Comparison of ENCODE assay signal across 16 cellular contexts in the genomic region with DNA sequence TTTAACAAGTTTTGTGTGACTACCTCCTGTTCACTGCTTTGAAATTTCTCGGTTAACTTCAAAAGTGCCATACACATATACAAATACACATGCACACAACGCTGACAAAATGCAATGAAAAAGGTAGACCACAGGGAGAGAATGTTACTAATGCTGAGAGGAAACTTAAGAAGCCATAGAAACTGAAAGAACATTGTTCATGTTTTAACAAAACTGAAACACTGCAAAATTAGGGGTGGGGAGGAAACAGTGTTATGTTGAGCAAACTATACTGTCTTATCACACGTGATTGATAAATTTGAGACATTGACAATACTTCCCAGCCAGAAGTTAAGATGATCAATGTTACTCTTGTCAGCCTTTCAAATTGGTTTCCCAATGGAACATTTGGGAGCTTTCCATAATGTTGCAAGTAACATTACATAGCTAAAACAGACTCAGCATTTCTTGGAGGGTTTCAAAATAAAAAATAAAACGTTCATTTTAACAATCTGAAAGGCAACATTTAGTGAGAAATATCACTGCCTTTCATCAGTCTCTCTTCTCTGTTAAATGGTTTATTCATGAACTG.
DNase-seq lines count a peak whose midpoint lies in the region; ATAC-seq, FAIRE-seq and TF ChIP-seq lines count a peak whose summit lies in the region.
"Had no signal": no experiment of that assay in that cellular context is flagged by ENCODE, and none has a peak within 500 bp of the region (broad histone marks: within the 10 kb centered on the region; RNA-seq: fewer than 3 reads in every experiment).

No MANE protein-coding gene starts in this region.

- H3K27ac ChIP-seq in GM12878 (ENCODE audit: control insufficient read depth, insufficient read depth), result no peak overlapping the region; the same call in 1 of the 2 replicates
- H3K27ac ChIP-seq in PC-9, result no peak overlapping the region
- H3K27ac ChIP-seq: left ventricle myocardium inferior, tibial artery had no signal

- no peak overlapping the region for H3K4me3 Mint-ChIP-seq in T-helper 17 cell
- H3K4me3 Mint-ChIP-seq: CD8-positive, alpha-beta T cell had no signal

- 5% methylated on average over 4 of the region's 4 CpGs for WGBS in GM12878 (ENCODE audit: insufficient coverage, insufficient replicate concordance, low lambda C conversion rate, missing lambda C conversion rate)

- in situ Hi-C loops in GM12878 (cut with MboI), result no loop called here

- no peak overlapping the region for H3K9ac ChIP-seq in GM12878 (ENCODE audit: control insufficient read depth, insufficient read depth, low read length)

- no peaks in the 10 kb centered on the region for H3K36me3 Mint-ChIP-seq in T-helper 17 cell (ENCODE audit: low read depth)
- H3K36me3 Mint-ChIP-seq: CD8-positive, alpha-beta T cell had no signal

- RAD21 ChIA-PET in GM12878 (lab: Charles Lee; ENCODE audit: unreplicated experiment), result no interaction called here

- H3K4me3 ChIP-seq in GM12878 (no peak overlapping the region), PC-9 (no peak overlapping the region)
- H3K4me3 ChIP-seq: left ventricle myocardium inferior, pancreas, tibial artery had no signal

- DNase-seq in GM12878 (ENCODE audit: low read depth, low spot score) (peak; percentile 62), T-helper 17 cell (no peak), RCC 7860 (ENCODE audit: low spot score) (no peak), PC-9 (no peak), NCI-H748 treated with DMSO at 0.1 percent for 48 hours (lab: John Stamatoyannopoulos, UW) (no peak)
- DNase-seq: activated naive CD4-positive, alpha-beta T cell; CD8-positive, alpha-beta T cell; cortex of kidney; left ventricle myocardium inferior; stimulated activated CD4-positive, alpha-beta T cell treated with anti-CD3 and anti-CD28 coated beads, Interleukin-4, amount 100 ng/mL, for 24 hours; tibial artery had no signal

- H4K20me1 ChIP-seq in GM12878 (ENCODE audit: control insufficient read depth, insufficient read depth), result no peaks in the 10 kb centered on the region
- H4K20me1 ChIP-seq in PC-9 (ENCODE audit: insufficient read depth), result no peaks in the 10 kb centered on the region

- ATAC-seq in GM18867 (IDR thresholded peaks at IDR 0.05; ENCODE audit: unreplicated experiment) (peak; percentile 93), GM21447 (IDR thresholded peaks at IDR 0.05; ENCODE audit: unreplicated experiment) (peak; percentile 93), HG03066 (IDR thresholded peaks at IDR 0.05; ENCODE audit: low read depth, unreplicated experiment) (peak; percentile 92), GM12878 (peak; percentile 93), T-helper 17 cell (no peak)
- ATAC-seq: CD8-positive, alpha-beta T cell; Right ventricle myocardium inferior had no signal

- POLR2A ChIA-PET in GM12878 (lab: Charles Lee) (no interaction called here), PC-9 (lab: Charles Lee; ENCODE audit: unreplicated experiment) (interaction anchor here (0.7 kb wide), 1 partner anchor 272 kb away, joined by 4 read pairs; no protein-coding TSS in a partner anchor)

- H3K9me3 ChIP-seq in GM12878 (replicated peaks; ENCODE audit: control insufficient read depth, insufficient read depth, low read length), result no peaks in the 10 kb centered on the region
- no peaks in the 10 kb centered on the region for H3K9me3 ChIP-seq in T-helper 17 cell (ENCODE audit: control insufficient read depth, low read length, poor library complexity, severe bottlenecking)
- no peaks in the 10 kb centered on the region for H3K9me3 ChIP-seq in PC-9 (ENCODE audit: insufficient read depth, low read depth)
- H3K9me3 ChIP-seq: left ventricle myocardium inferior, pancreas, tibial artery had no signal

- BruUV-seq in GM12878 (replicated peaks; lab: Mats Ljungman, UMichigan) (no TSS peak), PC-9 (replicated peaks; lab: Mats Ljungman, UMichigan) (no TSS peak)

- no peak overlapping the region for H3K27ac Mint-ChIP-seq in T-helper 17 cell
- H3K27ac Mint-ChIP-seq: CD8-positive, alpha-beta T cell had no signal

- no peaks in the 10 kb centered on the region for H3K36me3 ChIP-seq in GM12878 (ENCODE audit: control insufficient read depth in 2 of 2, insufficient read depth in 2 of 2, low read length in 1 of 2)
- H3K36me3 ChIP-seq in PC-9 (ENCODE audit: low read depth), result no peaks in the 10 kb centered on the region
- H3K36me3 ChIP-seq: left ventricle myocardium inferior, pancreas, tibial artery had no signal

- H3K4me2 ChIP-seq in GM12878 (ENCODE audit: control insufficient read depth, insufficient read depth) (peak overlapping the region; percentile 54), PC-9 (no peak overlapping the region)

- H2AFZ ChIP-seq in GM12878 (ENCODE audit: control insufficient read depth, low read depth, low read length) (no peak overlapping the region; the same call in none of the 2 replicates), PC-9 (no peak overlapping the region)

- TF ChIP-seq RAD21 in GM12878 (IDR thresholded peaks at IDR 0.05; ENCODE audit: insufficient read depth, low read depth, low read length), result peak; percentile 14; the same call in 1 of the 2 replicates

- intact Hi-C loops in GM12878 (cut with micrococcal nuclease; ENCODE audit: unreplicated experiment), result no loop called here
- intact Hi-C loops in PC-9 (cut with micrococcal nuclease; ENCODE audit: unreplicated experiment), result no loop called here

- H3K4me1 Mint-ChIP-seq in T-helper 17 cell, result no peaks in the 10 kb centered on the region

- no peaks in the 10 kb centered on the region for H3K27me3 ChIP-seq in GM12878 (replicated peaks in 1 of 2; ENCODE audit: control insufficient read depth in 2 of 2, insufficient read depth in 2 of 2, low read length in 1 of 2)
- H3K27me3 ChIP-seq in PC-9 (ENCODE audit: insufficient read depth, low read depth), result no peaks in the 10 kb centered on the region; the same call in 1 of the 2 replicates
- H3K27me3 ChIP-seq: pancreas, tibial artery had no signal

- FAIRE-seq in GM12878 (lab: Jason Lieb, UNC) (peak; percentile 85), RCC 7860 (lab: Jason Lieb, UNC) (no peak)
- FAIRE-seq: pancreas had no signal

- TF ChIP-seq EP300 in GM12878 (IDR thresholded peaks at IDR 0.05; ENCODE audit: borderline replicate concordance in 1 of 2, control insufficient read depth in 1 of 2, low read depth in 2 of 2, low read length in 2 of 2), result 0 out of 4 replicates have a peak, but pooled peaks of 1 of the 2 experiments have one; percentile 19

- CTCF ChIA-PET in GM12878 (lab: Yijun Ruan, JAX), result no interaction called here
- CTCF ChIA-PET in PC-9 (lab: Charles Lee), result no interaction called here

- SMC1A ChIA-PET in GM12878 (lab: Charles Lee; ENCODE audit: uncharacterized antibody, unreplicated experiment), result interaction anchor here (0.7 to 1.6 kb wide), 2 partner anchors 116 to 163 kb away, joined by 3 to 4 read pairs; no protein-coding TSS in a partner anchor

- TF ChIP-seq POLR2A in GM12878 (IDR thresholded peaks at IDR 0.05; ENCODE audit: low read depth, low read length), result no peak

- H3K79me2 ChIP-seq in GM12878 (ENCODE audit: control insufficient read depth, insufficient read depth, low read length), result no peaks in the 10 kb centered on the region
- no peaks in the 10 kb centered on the region for H3K79me2 ChIP-seq in PC-9 (ENCODE audit: low read depth)

- no peaks in the 10 kb centered on the region for H3F3A ChIP-seq in PC-9 (ENCODE audit: insufficient read depth, low read depth)

- H3K27me3 Mint-ChIP-seq in T-helper 17 cell, result no peaks in the 10 kb centered on the region

- no peaks in the 10 kb centered on the region for H3K9me2 ChIP-seq in PC-9 (ENCODE audit: insufficient read depth)

- TF ChIP-seq CTCF in GM12878 (IDR thresholded peaks at IDR 0.05 in 2 of 3, conservative IDR thresholded peaks at IDR 0.05 in 1 of 3; ENCODE audit: control insufficient read depth in 2 of 3, extremely low read depth in 1 of 3, insufficient read depth in 1 of 3, low read depth in 3 of 3, low read length in 3 of 3) (no peak), PC-9 (conservative IDR thresholded peaks at IDR 0.05) (no peak)

- H3K4me1 ChIP-seq in GM12878 (ENCODE audit: control insufficient read depth, insufficient read depth, low read length) (peaks cover 17% of the 10 kb centered on the region), PC-9 (replicated peaks; ENCODE audit: insufficient read depth) (no peaks in the 10 kb centered on the region)
- H3K4me1 ChIP-seq: left ventricle myocardium inferior had no signal

TF ChIP-seq in GM12878, 131 proteins besides CTCF, POLR2A, EP300 and RAD21 (continues in another document):
- TF ChIP-seq ETV6 (conservative IDR thresholded peaks at IDR 0.05 in 1 of 2, IDR thresholded peaks at IDR 0.05 in 1 of 2; ENCODE audit: borderline replicate concordance in 1 of 2, low read depth in 1 of 2) (peak in 1 of 2 experiments; percentile 12; a peak in 1 of 4 replicates), CREM (IDR thresholded peaks at IDR 0.05; ENCODE audit: low read depth) (peak; percentile 30; the same call in 1 of the 2 replicates), ATF7 (IDR thresholded peaks at IDR 0.05; ENCODE audit: low read depth) (peak; percentile 37; the same call in 1 of the 2 replicates), MTA2 (IDR thresholded peaks at IDR 0.05; ENCODE audit: low read depth) (0 out of 2 replicates have a peak, but pooled peaks have one; percentile 18), TBL1XR1 (IDR thresholded peaks at IDR 0.05; ENCODE audit: low read depth, low read length) (0 out of 2 replicates have a peak, but pooled peaks have one; percentile 46), POU2F2 (IDR thresholded peaks at IDR 0.05; ENCODE audit: borderline replicate concordance, low read depth, low read length) (no peak), RAD51 (IDR thresholded peaks at IDR 0.05) (peak; percentile 45; the same call in 1 of the 2 replicates), BHLHE40 (IDR thresholded peaks at IDR 0.05; ENCODE audit: borderline replicate concordance in 1 of 2, low read depth in 2 of 2, low read length in 1 of 2) (peak; percentile 59 to 68; a peak in 3 of 4 replicates), RUNX3 (IDR thresholded peaks at IDR 0.05; ENCODE audit: low read length) (peak; percentile 83), KDM1A (IDR thresholded peaks at IDR 0.05; ENCODE audit: borderline replicate concordance) (no peak), FOXM1 (IDR thresholded peaks at IDR 0.05; ENCODE audit: low read depth, low read length) (peak; percentile 38; the same call in 1 of the 2 replicates), RBBP5 (conservative IDR thresholded peaks at IDR 0.05) (no peak)
